In genomic region chr5:145834554-145834916, GRCh38 we compare ENCODE assay signal across 8 cellular contexts. TPM values are rescaled to one million over a fixed set of nuclear protein-coding genes. Genes with fewer than 3 reads are reported as not detected.
DNase-seq lines count a peak whose midpoint lies in the region; ATAC-seq, FAIRE-seq and TF ChIP-seq lines count a peak whose summit lies in the region.

No MANE protein-coding gene starts in this region.

- FAIRE-seq in bronchial epithelial cell (lab: Jason Lieb, UNC): no peak

- CTCF ChIA-PET in AG04450 (lab: Charles Lee): interaction anchor here (0.8 to 3.2 kb wide), 7 partner anchors 9 to 1631 kb away, joined by 3 to 20 read pairs (median 6); no protein-coding TSS in a partner anchor

- TF ChIP-seq CTCF in AG04450 (IDR thresholded peaks at IDR 0.05; ENCODE audit: low read depth, low read length) (no peak), bronchial epithelial cell (IDR thresholded peaks at IDR 0.05; ENCODE audit: insufficient read depth, low read length, severe bottlenecking) (no peak), GM10266 (IDR thresholded peaks at IDR 0.05; ENCODE audit: control insufficient read depth, insufficient read depth, low read depth, missing control alignments) (no peak)

- H3K9me3 ChIP-seq in AG04450 (ENCODE audit: control insufficient read depth, insufficient read depth, low read length) (no peaks in the 10 kb centered on the region), mucosa of rectum (ENCODE audit: control insufficient read depth in 2 of 2, low read length in 2 of 2) (no peaks in the 10 kb centered on the region)

- POLR2A ChIA-PET in AG04450 (lab: Yijun Ruan, JAX): interaction anchor here (2.1 kb wide), 1 partner anchor 21 kb away, joined by 9 read pairs; no protein-coding TSS in a partner anchor

- H3K36me3 ChIP-seq in bronchial epithelial cell (ENCODE audit: control insufficient read depth, insufficient read depth, low read length): no peaks in the 10 kb centered on the region
- H3K36me3 ChIP-seq in mucosa of rectum (ENCODE audit: control insufficient read depth in 2 of 2, insufficient read depth in 2 of 2, low read length in 2 of 2): no peaks in the 10 kb centered on the region

- H3K4me3 ChIP-seq in AG04450 (ENCODE audit: low read depth, low read length): peak overlapping the region; percentile 77
- H3K4me3 ChIP-seq in bronchial epithelial cell (ENCODE audit: low read depth, low read length): peak overlapping the region; percentile 82
- H3K4me3 ChIP-seq in mucosa of rectum (ENCODE audit: low read length in 2 of 2): peak overlapping the region; percentile 82 to 94

- peak overlapping the region; percentile 84 to 89 for H3K9ac ChIP-seq in mucosa of rectum (ENCODE audit: low read depth in 1 of 2, low read length in 2 of 2)

- peak; percentile 1 for ATAC-seq in HG02759 (IDR thresholded peaks at IDR 0.05; ENCODE audit: unreplicated experiment)

- H3K27me3 ChIP-seq in AG04450 (ENCODE audit: control insufficient read depth, insufficient read depth, low read length) (no peaks in the 10 kb centered on the region), bronchial epithelial cell (ENCODE audit: control insufficient read depth, insufficient read depth, low read length) (no peaks in the 10 kb centered on the region), mucosa of rectum (ENCODE audit: control insufficient read depth in 2 of 2, insufficient read depth in 2 of 2, low read length in 2 of 2) (no peaks in the 10 kb centered on the region)

- H3K27ac ChIP-seq in AG04450 (ENCODE audit: low read depth, low read length) (no peak overlapping the region), mucosa of rectum (ENCODE audit: low read depth in 2 of 2, low read length in 2 of 2) (peak overlapping the region; percentile 84 to 97)

- H3K4me1 ChIP-seq in mucosa of rectum (ENCODE audit: control insufficient read depth in 2 of 2, insufficient read depth in 2 of 2, low read length in 2 of 2): peaks cover 15 to 27% of the 10 kb centered on the region in 2 donors

- no peak for DNase-seq in AG04450 (ENCODE audit: low read depth, low spot score)
- no peak for DNase-seq in bronchial epithelial cell (ENCODE audit: low read depth)
- DNase-seq in RPMI8226: no peak
- no peak for DNase-seq in 8988T
- no peak for DNase-seq in SW 1271 (lab: John Stamatoyannopoulos, UW)
- no peak for DNase-seq in GM10266 (ENCODE audit: extremely low spot score)

RNA-seq across cellular contexts. Expression of gene PRELID2, which starts 0.6 kb away (rescaled TPM):
- polyA plus RNA-seq in AG04450 (2011; rRNA removed): 3.9 and 5.4 TPM in 2 replicates
- polyA minus RNA-seq in AG04450 (2011; rRNA and poly(A)+ RNA removed): 11.2 and 13.1 TPM in 2 replicates
- total RNA-seq in bronchial epithelial cell: 12.4 and 14.8 TPM in 2 replicates

RNA-seq across cellular contexts. Expression of gene GRXCR2, which starts 38.3 kb away (rescaled TPM):
- not detected in 2 replicates for polyA plus RNA-seq in AG04450 (2011; rRNA removed)
- not detected in 2 replicates for polyA minus RNA-seq in AG04450 (2011; rRNA and poly(A)+ RNA removed)
- not detected in 2 replicates for total RNA-seq in bronchial epithelial cell
